1 cellular context compared by ENCODE assay signal in the genomic region with DNA sequence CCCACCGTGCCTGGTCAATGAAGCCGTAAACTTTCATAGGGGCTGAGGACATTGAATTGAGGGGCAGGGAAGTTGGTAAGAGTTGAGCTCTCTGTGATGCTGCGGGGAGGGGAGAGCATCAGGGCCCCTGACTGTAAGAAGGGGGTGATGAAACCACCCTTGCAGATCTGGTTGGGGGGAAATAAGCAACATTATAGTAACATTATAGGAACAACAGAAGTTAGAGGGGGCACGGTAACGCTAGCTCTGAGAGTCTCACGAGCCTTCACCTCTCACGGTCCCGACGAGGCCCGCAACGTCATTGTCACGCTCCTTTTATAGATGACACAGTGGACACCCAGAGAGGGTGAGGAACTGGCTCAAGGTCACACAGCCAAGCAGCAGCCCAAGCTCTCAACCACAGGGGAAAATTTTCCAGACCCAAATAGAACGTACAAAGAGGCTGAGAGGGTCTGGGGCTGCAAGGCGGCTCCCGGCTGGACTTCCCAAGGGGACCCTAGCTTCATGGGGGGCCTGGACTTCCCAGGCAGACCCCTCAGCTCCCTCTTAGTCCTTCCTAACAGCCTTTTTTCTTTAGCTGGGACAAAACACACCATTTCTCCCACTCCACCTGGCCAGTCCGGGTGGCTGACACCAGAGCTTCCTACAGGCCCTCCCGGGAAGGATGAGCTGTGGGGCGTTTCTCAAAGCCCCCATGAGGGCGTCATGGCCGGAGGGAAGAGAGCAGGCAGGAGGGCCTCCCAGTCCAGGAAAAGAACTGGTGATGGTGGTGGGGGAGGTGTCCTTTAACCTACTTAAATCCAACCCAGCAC.
TF ChIP-seq lines count a peak whose summit lies in the region.

No MANE protein-coding gene starts in this region.

TF ChIP-seq in GM12878, 131 proteins besides CTCF, POLR2A, EP300 and RAD21:
- TF ChIP-seq, protein P1, sequence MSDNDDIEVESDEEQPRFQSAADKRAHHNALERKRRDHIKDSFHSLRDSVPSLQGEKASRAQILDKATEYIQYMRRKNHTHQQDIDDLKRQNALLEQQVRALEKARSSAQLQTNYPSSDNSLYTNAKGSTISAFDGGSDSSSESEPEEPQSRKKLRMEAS (IDR thresholded peaks at IDR 0.05; ENCODE audit: low read depth, low read length): no peak
- TF ChIP-seq ZNF217 (IDR thresholded peaks at IDR 0.05) (no peak), SUPT20H (IDR thresholded peaks at IDR 0.05; ENCODE audit: borderline replicate concordance, control insufficient read depth, low read depth, low read length) (no peak), CHD2 (IDR thresholded peaks at IDR 0.05; ENCODE audit: borderline replicate concordance, low read depth, low read length) (no peak), NFYA (IDR thresholded peaks at IDR 0.05; ENCODE audit: borderline replicate concordance, low read depth, low read length) (no peak), POLR2AphosphoS5 (IDR thresholded peaks at IDR 0.05; ENCODE audit: low read length) (peak; percentile 36; the same call in 1 of the 2 replicates), TAF1 (IDR thresholded peaks at IDR 0.05; ENCODE audit: borderline replicate concordance, low read depth, low read length) (no peak), POLR2AphosphoS2 (IDR thresholded peaks at IDR 0.05; ENCODE audit: low read depth, low read length) (0 out of 2 replicates have a peak, but pooled peaks have one; percentile 27), CBFB (IDR thresholded peaks at IDR 0.05; ENCODE audit: low read depth) (no peak), PAX8 (IDR thresholded peaks at IDR 0.05) (no peak)
- TF ChIP-seq, protein P2, sequence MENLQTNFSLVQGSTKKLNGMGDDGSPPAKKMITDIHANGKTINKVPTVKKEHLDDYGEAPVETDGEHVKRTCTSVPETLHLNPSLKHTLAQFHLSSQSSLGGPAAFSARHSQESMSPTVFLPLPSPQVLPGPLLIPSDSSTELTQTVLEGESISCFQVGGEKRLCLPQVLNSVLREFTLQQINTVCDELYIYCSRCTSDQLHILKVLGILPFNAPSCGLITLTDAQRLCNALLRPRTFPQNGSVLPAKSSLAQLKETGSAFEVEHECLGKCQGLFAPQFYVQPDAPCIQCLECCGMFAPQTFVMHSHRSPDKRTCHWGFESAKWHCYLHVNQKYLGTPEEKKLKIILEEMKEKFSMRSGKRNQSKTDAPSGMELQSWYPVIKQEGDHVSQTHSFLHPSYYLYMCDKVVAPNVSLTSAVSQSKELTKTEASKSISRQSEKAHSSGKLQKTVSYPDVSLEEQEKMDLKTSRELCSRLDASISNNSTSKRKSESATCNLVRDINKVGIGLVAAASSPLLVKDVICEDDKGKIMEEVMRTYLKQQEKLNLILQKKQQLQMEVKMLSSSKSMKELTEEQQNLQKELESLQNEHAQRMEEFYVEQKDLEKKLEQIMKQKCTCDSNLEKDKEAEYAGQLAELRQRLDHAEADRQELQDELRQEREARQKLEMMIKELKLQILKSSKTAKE (IDR thresholded peaks at IDR 0.05; ENCODE audit: low read depth, poor library complexity, severe bottlenecking): no peak
- TF ChIP-seq, protein P3, sequence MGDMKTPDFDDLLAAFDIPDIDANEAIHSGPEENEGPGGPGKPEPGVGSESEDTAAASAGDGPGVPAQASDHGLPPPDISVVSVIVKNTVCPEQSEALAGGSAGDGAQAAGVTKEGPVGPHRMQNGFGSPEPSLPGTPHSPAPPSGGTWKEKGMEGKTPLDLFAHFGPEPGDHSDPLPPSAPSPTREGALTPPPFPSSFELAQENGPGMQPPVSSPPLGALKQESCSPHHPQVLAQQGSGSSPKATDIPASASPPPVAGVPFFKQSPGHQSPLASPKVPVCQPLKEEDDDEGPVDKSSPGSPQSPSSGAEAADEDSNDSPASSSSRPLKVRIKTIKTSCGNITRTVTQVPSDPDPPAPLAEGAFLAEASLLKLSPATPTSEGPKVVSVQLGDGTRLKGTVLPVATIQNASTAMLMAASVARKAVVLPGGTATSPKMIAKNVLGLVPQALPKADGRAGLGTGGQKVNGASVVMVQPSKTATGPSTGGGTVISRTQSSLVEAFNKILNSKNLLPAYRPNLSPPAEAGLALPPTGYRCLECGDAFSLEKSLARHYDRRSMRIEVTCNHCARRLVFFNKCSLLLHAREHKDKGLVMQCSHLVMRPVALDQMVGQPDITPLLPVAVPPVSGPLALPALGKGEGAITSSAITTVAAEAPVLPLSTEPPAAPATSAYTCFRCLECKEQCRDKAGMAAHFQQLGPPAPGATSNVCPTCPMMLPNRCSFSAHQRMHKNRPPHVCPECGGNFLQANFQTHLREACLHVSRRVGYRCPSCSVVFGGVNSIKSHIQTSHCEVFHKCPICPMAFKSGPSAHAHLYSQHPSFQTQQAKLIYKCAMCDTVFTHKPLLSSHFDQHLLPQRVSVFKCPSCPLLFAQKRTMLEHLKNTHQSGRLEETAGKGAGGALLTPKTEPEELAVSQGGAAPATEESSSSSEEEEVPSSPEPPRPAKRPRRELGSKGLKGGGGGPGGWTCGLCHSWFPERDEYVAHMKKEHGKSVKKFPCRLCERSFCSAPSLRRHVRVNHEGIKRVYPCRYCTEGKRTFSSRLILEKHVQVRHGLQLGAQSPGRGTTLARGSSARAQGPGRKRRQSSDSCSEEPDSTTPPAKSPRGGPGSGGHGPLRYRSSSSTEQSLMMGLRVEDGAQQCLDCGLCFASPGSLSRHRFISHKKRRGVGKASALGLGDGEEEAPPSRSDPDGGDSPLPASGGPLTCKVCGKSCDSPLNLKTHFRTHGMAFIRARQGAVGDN (IDR thresholded peaks at IDR 0.05): no peak
TF ChIP-seq in GM12878: peak in this region for 2.
